Comparison of ENCODE assay signal across 3 cellular contexts in the genomic region with DNA sequence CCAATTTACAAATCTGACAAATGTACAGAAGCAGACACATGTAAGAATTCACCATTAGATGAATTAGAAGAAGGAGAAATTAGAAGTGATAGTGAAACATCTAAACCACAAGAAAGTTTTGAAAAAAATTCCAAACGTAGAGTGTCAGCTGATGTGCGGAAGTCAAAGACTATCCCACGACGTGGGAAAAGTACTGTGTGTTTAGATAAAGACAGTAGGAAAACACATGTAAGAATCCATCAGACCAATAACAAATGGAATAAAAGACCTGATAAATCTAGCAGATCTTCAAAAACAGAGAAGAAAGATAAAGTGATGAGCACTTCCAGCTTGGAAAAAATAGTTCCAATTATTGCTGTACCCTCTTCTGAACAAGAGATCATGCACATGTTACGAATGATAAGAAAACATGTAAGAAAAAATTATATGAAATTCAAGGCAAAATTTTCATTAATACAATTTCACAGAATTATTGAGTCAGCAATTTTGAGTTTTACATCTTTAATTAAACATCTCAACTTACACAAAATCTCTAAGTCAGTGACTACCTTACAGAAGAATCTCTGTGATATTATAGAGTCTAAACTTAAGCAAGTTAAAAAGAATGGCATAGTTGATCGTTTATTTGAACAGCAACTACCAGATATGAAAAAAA.
TF ChIP-seq lines count a peak whose summit lies in the region.

No MANE protein-coding gene starts in this region.

TF ChIP-seq in HepG2, 621 proteins besides CTCF, POLR2A, EP300 and RAD21:
- TF ChIP-seq MAFK (conservative IDR thresholded peaks at IDR 0.05 in 1 of 2, IDR thresholded peaks at IDR 0.05 in 1 of 2; ENCODE audit: low read length in 2 of 2) (peak; percentile 81 to 96), MAFF (IDR thresholded peaks at IDR 0.05; ENCODE audit: low read depth, low read length) (peak; percentile 90)
- TF ChIP-seq, protein P1, sequence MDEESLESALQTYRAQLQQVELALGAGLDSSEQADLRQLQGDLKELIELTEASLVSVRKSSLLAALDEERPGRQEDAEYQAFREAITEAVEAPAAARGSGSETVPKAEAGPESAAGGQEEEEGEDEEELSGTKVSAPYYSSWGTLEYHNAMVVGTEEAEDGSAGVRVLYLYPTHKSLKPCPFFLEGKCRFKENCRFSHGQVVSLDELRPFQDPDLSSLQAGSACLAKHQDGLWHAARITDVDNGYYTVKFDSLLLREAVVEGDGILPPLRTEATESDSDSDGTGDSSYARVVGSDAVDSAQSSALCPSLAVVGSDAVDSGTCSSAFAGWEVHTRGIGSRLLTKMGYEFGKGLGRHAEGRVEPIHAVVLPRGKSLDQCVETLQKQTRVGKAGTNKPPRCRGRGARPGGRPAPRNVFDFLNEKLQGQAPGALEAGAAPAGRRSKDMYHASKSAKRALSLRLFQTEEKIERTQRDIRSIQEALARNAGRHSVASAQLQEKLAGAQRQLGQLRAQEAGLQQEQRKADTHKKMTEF (CRISPR knock-in tag; IDR thresholded peaks at IDR 0.05), result no peak
TF ChIP-seq in HepG2: peak in this region for 2.

TF ChIP-seq in HEK293, 187 proteins besides CTCF, POLR2A, EP300 and RAD21:
- peak; percentile 88 for TF ChIP-seq SETDB1 (IDR thresholded peaks at IDR 0.05; ENCODE audit: insufficient read length, low read length)
- no peak for TF ChIP-seq ZNF843 (tag by site-specific recombination; IDR thresholded peaks at IDR 0.05)
- no peak for TF ChIP-seq ZNF654 (tag by site-specific recombination; IDR thresholded peaks at IDR 0.05; ENCODE audit: low read depth)

TF ChIP-seq in K562, 482 proteins besides CTCF, POLR2A, EP300 and RAD21:
- TF ChIP-seq MAFF (IDR thresholded peaks at IDR 0.05; ENCODE audit: low read length) (peak; percentile 88), NFRKB (IDR thresholded peaks at IDR 0.05; ENCODE audit: low read depth) (no peak), ZNF695 (CRISPR knock-in tag; IDR thresholded peaks at IDR 0.05) (no peak), C11orf30 (IDR thresholded peaks at IDR 0.05; ENCODE audit: low read depth) (peak; percentile 87), ZNF75A (CRISPR knock-in tag; IDR thresholded peaks at IDR 0.05) (peak; percentile 99), TEAD4 (IDR thresholded peaks at IDR 0.05; ENCODE audit: low read length) (peak; percentile 23; the same call in 1 of the 2 replicates), TEAD4 (CRISPR knock-in tag; IDR thresholded peaks at IDR 0.05; ENCODE audit: borderline replicate concordance) (no peak), ZKSCAN1 (IDR thresholded peaks at IDR 0.05; ENCODE audit: low read depth, low read length) (no peak), MAFK (IDR thresholded peaks at IDR 0.05; ENCODE audit: low read length) (peak; percentile 85), ZNF316 (IDR thresholded peaks at IDR 0.05) (peak; percentile 96), MAFG (tag; conservative IDR thresholded peaks at IDR 0.05) (peak; percentile 75)
- TF ChIP-seq, protein P2, sequence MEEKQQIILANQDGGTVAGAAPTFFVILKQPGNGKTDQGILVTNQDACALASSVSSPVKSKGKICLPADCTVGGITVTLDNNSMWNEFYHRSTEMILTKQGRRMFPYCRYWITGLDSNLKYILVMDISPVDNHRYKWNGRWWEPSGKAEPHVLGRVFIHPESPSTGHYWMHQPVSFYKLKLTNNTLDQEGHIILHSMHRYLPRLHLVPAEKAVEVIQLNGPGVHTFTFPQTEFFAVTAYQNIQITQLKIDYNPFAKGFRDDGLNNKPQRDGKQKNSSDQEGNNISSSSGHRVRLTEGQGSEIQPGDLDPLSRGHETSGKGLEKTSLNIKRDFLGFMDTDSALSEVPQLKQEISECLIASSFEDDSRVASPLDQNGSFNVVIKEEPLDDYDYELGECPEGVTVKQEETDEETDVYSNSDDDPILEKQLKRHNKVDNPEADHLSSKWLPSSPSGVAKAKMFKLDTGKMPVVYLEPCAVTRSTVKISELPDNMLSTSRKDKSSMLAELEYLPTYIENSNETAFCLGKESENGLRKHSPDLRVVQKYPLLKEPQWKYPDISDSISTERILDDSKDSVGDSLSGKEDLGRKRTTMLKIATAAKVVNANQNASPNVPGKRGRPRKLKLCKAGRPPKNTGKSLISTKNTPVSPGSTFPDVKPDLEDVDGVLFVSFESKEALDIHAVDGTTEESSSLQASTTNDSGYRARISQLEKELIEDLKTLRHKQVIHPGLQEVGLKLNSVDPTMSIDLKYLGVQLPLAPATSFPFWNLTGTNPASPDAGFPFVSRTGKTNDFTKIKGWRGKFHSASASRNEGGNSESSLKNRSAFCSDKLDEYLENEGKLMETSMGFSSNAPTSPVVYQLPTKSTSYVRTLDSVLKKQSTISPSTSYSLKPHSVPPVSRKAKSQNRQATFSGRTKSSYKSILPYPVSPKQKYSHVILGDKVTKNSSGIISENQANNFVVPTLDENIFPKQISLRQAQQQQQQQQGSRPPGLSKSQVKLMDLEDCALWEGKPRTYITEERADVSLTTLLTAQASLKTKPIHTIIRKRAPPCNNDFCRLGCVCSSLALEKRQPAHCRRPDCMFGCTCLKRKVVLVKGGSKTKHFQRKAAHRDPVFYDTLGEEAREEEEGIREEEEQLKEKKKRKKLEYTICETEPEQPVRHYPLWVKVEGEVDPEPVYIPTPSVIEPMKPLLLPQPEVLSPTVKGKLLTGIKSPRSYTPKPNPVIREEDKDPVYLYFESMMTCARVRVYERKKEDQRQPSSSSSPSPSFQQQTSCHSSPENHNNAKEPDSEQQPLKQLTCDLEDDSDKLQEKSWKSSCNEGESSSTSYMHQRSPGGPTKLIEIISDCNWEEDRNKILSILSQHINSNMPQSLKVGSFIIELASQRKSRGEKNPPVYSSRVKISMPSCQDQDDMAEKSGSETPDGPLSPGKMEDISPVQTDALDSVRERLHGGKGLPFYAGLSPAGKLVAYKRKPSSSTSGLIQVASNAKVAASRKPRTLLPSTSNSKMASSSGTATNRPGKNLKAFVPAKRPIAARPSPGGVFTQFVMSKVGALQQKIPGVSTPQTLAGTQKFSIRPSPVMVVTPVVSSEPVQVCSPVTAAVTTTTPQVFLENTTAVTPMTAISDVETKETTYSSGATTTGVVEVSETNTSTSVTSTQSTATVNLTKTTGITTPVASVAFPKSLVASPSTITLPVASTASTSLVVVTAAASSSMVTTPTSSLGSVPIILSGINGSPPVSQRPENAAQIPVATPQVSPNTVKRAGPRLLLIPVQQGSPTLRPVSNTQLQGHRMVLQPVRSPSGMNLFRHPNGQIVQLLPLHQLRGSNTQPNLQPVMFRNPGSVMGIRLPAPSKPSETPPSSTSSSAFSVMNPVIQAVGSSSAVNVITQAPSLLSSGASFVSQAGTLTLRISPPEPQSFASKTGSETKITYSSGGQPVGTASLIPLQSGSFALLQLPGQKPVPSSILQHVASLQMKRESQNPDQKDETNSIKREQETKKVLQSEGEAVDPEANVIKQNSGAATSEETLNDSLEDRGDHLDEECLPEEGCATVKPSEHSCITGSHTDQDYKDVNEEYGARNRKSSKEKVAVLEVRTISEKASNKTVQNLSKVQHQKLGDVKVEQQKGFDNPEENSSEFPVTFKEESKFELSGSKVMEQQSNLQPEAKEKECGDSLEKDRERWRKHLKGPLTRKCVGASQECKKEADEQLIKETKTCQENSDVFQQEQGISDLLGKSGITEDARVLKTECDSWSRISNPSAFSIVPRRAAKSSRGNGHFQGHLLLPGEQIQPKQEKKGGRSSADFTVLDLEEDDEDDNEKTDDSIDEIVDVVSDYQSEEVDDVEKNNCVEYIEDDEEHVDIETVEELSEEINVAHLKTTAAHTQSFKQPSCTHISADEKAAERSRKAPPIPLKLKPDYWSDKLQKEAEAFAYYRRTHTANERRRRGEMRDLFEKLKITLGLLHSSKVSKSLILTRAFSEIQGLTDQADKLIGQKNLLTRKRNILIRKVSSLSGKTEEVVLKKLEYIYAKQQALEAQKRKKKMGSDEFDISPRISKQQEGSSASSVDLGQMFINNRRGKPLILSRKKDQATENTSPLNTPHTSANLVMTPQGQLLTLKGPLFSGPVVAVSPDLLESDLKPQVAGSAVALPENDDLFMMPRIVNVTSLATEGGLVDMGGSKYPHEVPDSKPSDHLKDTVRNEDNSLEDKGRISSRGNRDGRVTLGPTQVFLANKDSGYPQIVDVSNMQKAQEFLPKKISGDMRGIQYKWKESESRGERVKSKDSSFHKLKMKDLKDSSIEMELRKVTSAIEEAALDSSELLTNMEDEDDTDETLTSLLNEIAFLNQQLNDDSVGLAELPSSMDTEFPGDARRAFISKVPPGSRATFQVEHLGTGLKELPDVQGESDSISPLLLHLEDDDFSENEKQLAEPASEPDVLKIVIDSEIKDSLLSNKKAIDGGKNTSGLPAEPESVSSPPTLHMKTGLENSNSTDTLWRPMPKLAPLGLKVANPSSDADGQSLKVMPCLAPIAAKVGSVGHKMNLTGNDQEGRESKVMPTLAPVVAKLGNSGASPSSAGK (IDR thresholded peaks at IDR 0.05), result peak; percentile 37; the same call in 1 of the 2 replicates
- TF ChIP-seq, protein P3, sequence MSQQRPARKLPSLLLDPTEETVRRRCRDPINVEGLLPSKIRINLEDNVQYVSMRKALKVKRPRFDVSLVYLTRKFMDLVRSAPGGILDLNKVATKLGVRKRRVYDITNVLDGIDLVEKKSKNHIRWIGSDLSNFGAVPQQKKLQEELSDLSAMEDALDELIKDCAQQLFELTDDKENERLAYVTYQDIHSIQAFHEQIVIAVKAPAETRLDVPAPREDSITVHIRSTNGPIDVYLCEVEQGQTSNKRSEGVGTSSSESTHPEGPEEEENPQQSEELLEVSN (IDR thresholded peaks at IDR 0.05; ENCODE audit: borderline replicate concordance in 1 of 2, extremely low read depth in 1 of 2, insufficient read depth in 1 of 2, insufficient read length in 1 of 2, low read depth in 1 of 2, low read length in 1 of 2, poor library complexity in 1 of 2, severe bottlenecking in 1 of 2), result no peak
- TF ChIP-seq, protein P4, sequence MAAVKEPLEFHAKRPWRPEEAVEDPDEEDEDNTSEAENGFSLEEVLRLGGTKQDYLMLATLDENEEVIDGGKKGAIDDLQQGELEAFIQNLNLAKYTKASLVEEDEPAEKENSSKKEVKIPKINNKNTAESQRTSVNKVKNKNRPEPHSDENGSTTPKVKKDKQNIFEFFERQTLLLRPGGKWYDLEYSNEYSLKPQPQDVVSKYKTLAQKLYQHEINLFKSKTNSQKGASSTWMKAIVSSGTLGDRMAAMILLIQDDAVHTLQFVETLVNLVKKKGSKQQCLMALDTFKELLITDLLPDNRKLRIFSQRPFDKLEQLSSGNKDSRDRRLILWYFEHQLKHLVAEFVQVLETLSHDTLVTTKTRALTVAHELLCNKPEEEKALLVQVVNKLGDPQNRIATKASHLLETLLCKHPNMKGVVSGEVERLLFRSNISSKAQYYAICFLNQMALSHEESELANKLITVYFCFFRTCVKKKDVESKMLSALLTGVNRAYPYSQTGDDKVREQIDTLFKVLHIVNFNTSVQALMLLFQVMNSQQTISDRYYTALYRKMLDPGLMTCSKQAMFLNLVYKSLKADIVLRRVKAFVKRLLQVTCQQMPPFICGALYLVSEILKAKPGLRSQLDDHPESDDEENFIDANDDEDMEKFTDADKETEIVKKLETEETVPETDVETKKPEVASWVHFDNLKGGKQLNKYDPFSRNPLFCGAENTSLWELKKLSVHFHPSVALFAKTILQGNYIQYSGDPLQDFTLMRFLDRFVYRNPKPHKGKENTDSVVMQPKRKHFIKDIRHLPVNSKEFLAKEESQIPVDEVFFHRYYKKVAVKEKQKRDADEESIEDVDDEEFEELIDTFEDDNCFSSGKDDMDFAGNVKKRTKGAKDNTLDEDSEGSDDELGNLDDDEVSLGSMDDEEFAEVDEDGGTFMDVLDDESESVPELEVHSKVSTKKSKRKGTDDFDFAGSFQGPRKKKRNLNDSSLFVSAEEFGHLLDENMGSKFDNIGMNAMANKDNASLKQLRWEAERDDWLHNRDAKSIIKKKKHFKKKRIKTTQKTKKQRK (IDR thresholded peaks at IDR 0.05; ENCODE audit: borderline replicate concordance, low read depth, low read length), result no peak
